Comparison of ENCODE assay signal across 8 cellular contexts in the genomic region with DNA sequence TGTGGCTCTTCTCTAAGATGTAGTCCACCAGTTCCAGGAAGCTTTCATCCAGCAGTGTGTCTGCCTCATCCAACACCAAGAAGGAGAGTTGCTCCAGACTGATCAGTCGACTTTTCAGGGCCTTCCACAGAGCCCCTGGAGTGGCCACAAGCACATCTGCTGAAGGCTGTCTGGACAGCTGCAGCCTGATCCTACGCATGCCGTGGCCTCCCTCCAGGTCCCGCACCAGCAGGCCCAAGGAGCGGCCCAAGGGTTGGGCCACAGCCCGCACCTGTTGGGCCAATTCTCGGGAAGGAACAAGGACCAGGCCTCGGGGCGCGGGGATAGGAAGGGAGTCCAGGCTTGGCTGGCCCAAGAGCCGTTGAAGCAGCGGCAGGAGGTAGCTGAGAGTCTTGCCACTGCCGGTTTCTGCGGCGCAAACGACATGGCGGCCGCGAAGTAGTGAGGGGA. TPM values are rescaled to one million over a fixed set of nuclear protein-coding genes. Genes with fewer than 3 reads are reported as not detected.
DNase-seq lines count a peak whose midpoint lies in the region; ATAC-seq and TF ChIP-seq lines count a peak whose summit lies in the region.

No MANE protein-coding gene starts in this region.

- DNase-seq in Calu3 (no peak), ascending aorta (ENCODE audit: low spot score in 2 of 2) (no peak), left lung (no peak), HEK293T (ENCODE audit: extremely low spot score) (no peak), NCI-H526 treated with DMSO at 0.1 percent for 48 hours (lab: John Stamatoyannopoulos, UW) (no peak)

- H3K27ac ChIP-seq in ascending aorta (peak overlapping the region in 1 of 2 donors; percentile 87), left lung (peak overlapping the region; percentile 82 to 91), thymus (ENCODE audit: low read depth) (peak overlapping the region; percentile 46)

- H3K36me3 Mint-ChIP-seq in Calu3 (ENCODE audit: insufficient read depth, unreplicated experiment), result peaks cover 49% of the 10 kb centered on the region

- WGBS in thymus, result 19% methylated on average over 19 of the region's 19 CpGs

- peaks cover 13% of the 10 kb centered on the region for H3K4me1 Mint-ChIP-seq in Calu3 (ENCODE audit: low read depth, unreplicated experiment)

- no peaks in the 10 kb centered on the region for H3K27me3 ChIP-seq in ascending aorta
- H3K27me3 ChIP-seq in left lung, result no peaks in the 10 kb centered on the region
- no peaks in the 10 kb centered on the region for H3K27me3 ChIP-seq in thymus (ENCODE audit: control insufficient read depth, insufficient read depth)

- H3K4me1 ChIP-seq in ascending aorta, result peaks cover 8 to 14% of the 10 kb centered on the region in 2 donors
- H3K4me1 ChIP-seq in left lung, result peaks cover 14 to 33% of the 10 kb centered on the region in 2 donors
- H3K4me1 ChIP-seq in thymus (ENCODE audit: control insufficient read depth, insufficient read depth, low read length), result peaks cover 9% of the 10 kb centered on the region

- H3K9me3 ChIP-seq in ascending aorta (no peaks in the 10 kb centered on the region), left lung (no peaks in the 10 kb centered on the region), thymus (ENCODE audit: control insufficient read depth) (no peaks in the 10 kb centered on the region)

- no peaks in the 10 kb centered on the region for H3K36me3 ChIP-seq in ascending aorta
- peaks cover 0 to 28% of the 10 kb centered on the region in 2 donors for H3K36me3 ChIP-seq in left lung
- no peaks in the 10 kb centered on the region for H3K36me3 ChIP-seq in thymus (ENCODE audit: control insufficient read depth, insufficient read depth)

- H3K4me3 Mint-ChIP-seq in Calu3 (ENCODE audit: low read depth, unreplicated experiment), result peak overlapping the region; percentile 83

- BruUV-seq in Calu3 (replicated peaks; lab: Mats Ljungman, UMichigan), result no TSS peak

- H3K27ac Mint-ChIP-seq in Calu3 (ENCODE audit: unreplicated experiment), result peak overlapping the region; percentile 90

- H3K4me3 ChIP-seq in ascending aorta, result peak overlapping the region; percentile 84 to 87
- peak overlapping the region; percentile 96 to 98 for H3K4me3 ChIP-seq in left lung
- peak overlapping the region; percentile 79 for H3K4me3 ChIP-seq in thymus (ENCODE audit: low read length)

- ATAC-seq in HG03159 (IDR thresholded peaks at IDR 0.05; ENCODE audit: unreplicated experiment), result peak; percentile 13
- ATAC-seq in left lung, result no peak
- ATAC-seq in GM18861 (IDR thresholded peaks at IDR 0.05; ENCODE audit: unreplicated experiment), result no peak

- TF ChIP-seq CTCF in Calu3 (IDR thresholded peaks at IDR 0.05; ENCODE audit: unreplicated experiment) (no peak), ascending aorta (IDR thresholded peaks at IDR 0.05) (no peak), left lung (IDR thresholded peaks at IDR 0.05) (no peak)

- POLR2A ChIA-PET in HEK293T (lab: Yijun Ruan, JAX), result interaction anchor here (0.7 to 2.4 kb wide), 9 partner anchors 11 to 1851 kb away, joined by 3 to 15 read pairs (median 6); a partner anchor contains a TSS

- intact Hi-C loops in Calu3 (cut with micrococcal nuclease; ENCODE audit: unreplicated experiment) (no loop called here), ascending aorta (cut with DNase I) (loop anchor here (2.0 kb wide), 3 partner anchors 30 to 216 kb away; a partner anchor contains a TSS), left lung (cut with DNase I) (no loop called here)

- no peaks in the 10 kb centered on the region for H3K27me3 Mint-ChIP-seq in Calu3 (ENCODE audit: unreplicated experiment)

- CTCF ChIA-PET in Calu3 (lab: Charles Lee), result interaction anchor here (1.1 to 1.2 kb wide), 2 partner anchors 16 to 20 kb away, joined by 3 read pairs; no protein-coding TSS in a partner anchor
- CTCF ChIA-PET in HEK293T (lab: Yijun Ruan, JAX), result interaction anchor here (0.6 to 2.1 kb wide), 3 partner anchors 15 to 23 kb away, joined by 5 to 7 read pairs (median 6); no protein-coding TSS in a partner anchor

- no peaks in the 10 kb centered on the region for H3K9me3 Mint-ChIP-seq in Calu3 (ENCODE audit: low read depth, unreplicated experiment)

TF ChIP-seq in HEK293T, 16 proteins besides CTCF, POLR2A, EP300 and RAD21:
- TF ChIP-seq BHLHE40 (IDR thresholded peaks at IDR 0.05; ENCODE audit: borderline replicate concordance), result no peak
- no peak for TF ChIP-seq NFRKB (IDR thresholded peaks at IDR 0.05)
- no peak for TF ChIP-seq CTBP1 (IDR thresholded peaks at IDR 0.05; ENCODE audit: borderline replicate concordance)
- TF ChIP-seq FOXM1 (IDR thresholded peaks at IDR 0.05; ENCODE audit: borderline replicate concordance), result no peak
- no peak for TF ChIP-seq ELF4 (IDR thresholded peaks at IDR 0.05)
- TF ChIP-seq, protein P1, sequence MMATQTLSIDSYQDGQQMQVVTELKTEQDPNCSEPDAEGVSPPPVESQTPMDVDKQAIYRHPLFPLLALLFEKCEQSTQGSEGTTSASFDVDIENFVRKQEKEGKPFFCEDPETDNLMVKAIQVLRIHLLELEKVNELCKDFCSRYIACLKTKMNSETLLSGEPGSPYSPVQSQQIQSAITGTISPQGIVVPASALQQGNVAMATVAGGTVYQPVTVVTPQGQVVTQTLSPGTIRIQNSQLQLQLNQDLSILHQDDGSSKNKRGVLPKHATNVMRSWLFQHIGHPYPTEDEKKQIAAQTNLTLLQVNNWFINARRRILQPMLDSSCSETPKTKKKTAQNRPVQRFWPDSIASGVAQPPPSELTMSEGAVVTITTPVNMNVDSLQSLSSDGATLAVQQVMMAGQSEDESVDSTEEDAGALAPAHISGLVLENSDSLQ (IDR thresholded peaks at IDR 0.05), result no peak
- TF ChIP-seq TARDBP (IDR thresholded peaks at IDR 0.05), result no peak
- TF ChIP-seq ARNT (IDR thresholded peaks at IDR 0.05), result no peak
- no peak for TF ChIP-seq SP1 (IDR thresholded peaks at IDR 0.05)
- TF ChIP-seq FOXA1 (IDR thresholded peaks at IDR 0.05), result no peak
- no peak for TF ChIP-seq HDGF (IDR thresholded peaks at IDR 0.05; ENCODE audit: borderline replicate concordance)

RNA-seq across cellular contexts. Expression of a gene that starts 0.7 kb away (rescaled TPM):
- 16.8 and 21.5 TPM in 2 replicates for total RNA-seq in Calu3 (2022)
- 3.0 TPM for total RNA-seq in ascending aorta
- total RNA-seq in left lung, result 10 to 100 TPM in 1 of 2 donors, 1 to 10 TPM in 1; 6.7 to 10.5 TPM
- polyA plus RNA-seq in thymus, result 11.9 TPM

RNA-seq across cellular contexts. Expression of a gene that starts 0.8 kb away (rescaled TPM):
- 31.7 and 33.5 TPM in 2 replicates for total RNA-seq in Calu3 (2022)
- total RNA-seq in ascending aorta, result 7.6 TPM
- total RNA-seq in left lung, result 10 to 100 TPM; 16.2 to 22.4 TPM
- polyA plus RNA-seq in thymus, result 12.2 TPM

RNA-seq across cellular contexts. Expression of a gene that starts 6.6 kb away (rescaled TPM):
- total RNA-seq in Calu3 (2022), result not detected in 2 replicates
- total RNA-seq in ascending aorta, result not detected
- total RNA-seq in left lung, result not detected
- polyA plus RNA-seq in thymus, result 0.18 TPM

RNA-seq across cellular contexts. Expression of a gene that starts 23.0 kb away (rescaled TPM):
- total RNA-seq in Calu3 (2022), result not detected in 2 replicates
- total RNA-seq in ascending aorta, result 1.1 TPM
- 10 to 100 TPM in 1 of 2 donors, 1 to 10 TPM in 1; 7.3 to 12.6 TPM for total RNA-seq in left lung
- 19.0 TPM for polyA plus RNA-seq in thymus

RNA-seq across cellular contexts. Expression of a gene that starts 42.0 kb away (rescaled TPM):
- total RNA-seq in Calu3 (2022) (not detected in 2 replicates), ascending aorta (not detected), left lung (under 1 TPM in 1 of 2 donors, not detected in 1; 0.60 TPM)
- 0.23 TPM for polyA plus RNA-seq in thymus
